In the genomic region with DNA sequence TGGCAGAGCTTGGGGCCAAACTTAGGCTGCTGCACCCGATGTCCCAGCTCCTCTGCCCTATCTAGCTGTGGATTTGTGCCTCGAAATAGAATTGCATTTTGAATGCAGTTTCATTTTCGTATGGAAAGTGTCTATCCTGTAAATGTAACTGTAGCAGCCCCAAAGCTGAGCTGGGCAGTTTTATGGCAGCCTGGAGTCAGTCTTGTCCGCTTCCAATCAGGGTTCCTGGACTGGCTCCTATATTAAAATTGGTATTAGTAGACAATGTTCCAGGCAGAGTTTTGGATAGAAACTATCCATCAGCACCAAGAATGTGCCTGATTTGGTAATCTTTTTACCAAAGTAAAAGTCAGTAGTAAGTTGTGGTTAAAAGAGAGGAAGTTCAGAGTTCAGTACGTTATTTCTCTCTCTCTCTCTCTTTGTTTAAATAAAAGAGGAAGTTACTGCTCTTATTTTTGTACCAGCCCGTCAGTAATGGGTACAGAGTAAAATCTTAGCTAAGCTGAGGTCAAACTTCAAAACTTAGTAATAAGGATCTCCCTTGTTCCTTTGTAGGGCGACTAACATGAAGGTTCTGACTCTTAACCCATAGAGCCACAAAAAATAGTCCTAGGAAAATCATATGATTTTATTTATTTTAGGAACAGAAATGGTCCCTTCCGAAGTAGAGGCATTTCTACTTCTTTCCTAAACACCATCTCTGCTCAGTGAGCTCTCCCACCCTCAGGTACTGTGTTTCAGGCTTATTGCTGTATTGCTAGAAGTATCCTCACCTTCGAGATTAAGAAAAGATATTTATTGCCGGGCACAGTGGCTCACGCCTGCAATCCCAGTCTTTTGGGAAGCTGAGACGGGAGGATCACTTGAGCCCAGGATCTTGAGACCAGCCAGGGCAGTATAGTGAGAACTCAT, we compare ENCODE assay signal across 1 cellular context.
TF ChIP-seq lines count a peak whose summit lies in the region.

No MANE protein-coding gene starts in this region.

TF ChIP-seq in WTC11, 78 proteins besides CTCF, POLR2A, EP300 and RAD21 (continued from another document):
- TF ChIP-seq, protein P1, sequence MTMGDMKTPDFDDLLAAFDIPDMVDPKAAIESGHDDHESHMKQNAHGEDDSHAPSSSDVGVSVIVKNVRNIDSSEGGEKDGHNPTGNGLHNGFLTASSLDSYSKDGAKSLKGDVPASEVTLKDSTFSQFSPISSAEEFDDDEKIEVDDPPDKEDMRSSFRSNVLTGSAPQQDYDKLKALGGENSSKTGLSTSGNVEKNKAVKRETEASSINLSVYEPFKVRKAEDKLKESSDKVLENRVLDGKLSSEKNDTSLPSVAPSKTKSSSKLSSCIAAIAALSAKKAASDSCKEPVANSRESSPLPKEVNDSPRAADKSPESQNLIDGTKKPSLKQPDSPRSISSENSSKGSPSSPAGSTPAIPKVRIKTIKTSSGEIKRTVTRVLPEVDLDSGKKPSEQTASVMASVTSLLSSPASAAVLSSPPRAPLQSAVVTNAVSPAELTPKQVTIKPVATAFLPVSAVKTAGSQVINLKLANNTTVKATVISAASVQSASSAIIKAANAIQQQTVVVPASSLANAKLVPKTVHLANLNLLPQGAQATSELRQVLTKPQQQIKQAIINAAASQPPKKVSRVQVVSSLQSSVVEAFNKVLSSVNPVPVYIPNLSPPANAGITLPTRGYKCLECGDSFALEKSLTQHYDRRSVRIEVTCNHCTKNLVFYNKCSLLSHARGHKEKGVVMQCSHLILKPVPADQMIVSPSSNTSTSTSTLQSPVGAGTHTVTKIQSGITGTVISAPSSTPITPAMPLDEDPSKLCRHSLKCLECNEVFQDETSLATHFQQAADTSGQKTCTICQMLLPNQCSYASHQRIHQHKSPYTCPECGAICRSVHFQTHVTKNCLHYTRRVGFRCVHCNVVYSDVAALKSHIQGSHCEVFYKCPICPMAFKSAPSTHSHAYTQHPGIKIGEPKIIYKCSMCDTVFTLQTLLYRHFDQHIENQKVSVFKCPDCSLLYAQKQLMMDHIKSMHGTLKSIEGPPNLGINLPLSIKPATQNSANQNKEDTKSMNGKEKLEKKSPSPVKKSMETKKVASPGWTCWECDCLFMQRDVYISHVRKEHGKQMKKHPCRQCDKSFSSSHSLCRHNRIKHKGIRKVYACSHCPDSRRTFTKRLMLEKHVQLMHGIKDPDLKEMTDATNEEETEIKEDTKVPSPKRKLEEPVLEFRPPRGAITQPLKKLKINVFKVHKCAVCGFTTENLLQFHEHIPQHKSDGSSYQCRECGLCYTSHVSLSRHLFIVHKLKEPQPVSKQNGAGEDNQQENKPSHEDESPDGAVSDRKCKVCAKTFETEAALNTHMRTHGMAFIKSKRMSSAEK (CRISPR knock-in tag; IDR thresholded peaks at IDR 0.05; ENCODE audit: borderline replicate concordance) = no peak
- TF ChIP-seq FOXP1 (CRISPR knock-in tag; IDR thresholded peaks at IDR 0.05; ENCODE audit: borderline replicate concordance) (no peak), GRHL2 (CRISPR knock-in tag; IDR thresholded peaks at IDR 0.05; ENCODE audit: insufficient replicate concordance, severe bottlenecking) (no peak), FOXJ3 (CRISPR knock-in tag; IDR thresholded peaks at IDR 0.05; ENCODE audit: borderline replicate concordance) (no peak)
- TF ChIP-seq, protein P2, sequence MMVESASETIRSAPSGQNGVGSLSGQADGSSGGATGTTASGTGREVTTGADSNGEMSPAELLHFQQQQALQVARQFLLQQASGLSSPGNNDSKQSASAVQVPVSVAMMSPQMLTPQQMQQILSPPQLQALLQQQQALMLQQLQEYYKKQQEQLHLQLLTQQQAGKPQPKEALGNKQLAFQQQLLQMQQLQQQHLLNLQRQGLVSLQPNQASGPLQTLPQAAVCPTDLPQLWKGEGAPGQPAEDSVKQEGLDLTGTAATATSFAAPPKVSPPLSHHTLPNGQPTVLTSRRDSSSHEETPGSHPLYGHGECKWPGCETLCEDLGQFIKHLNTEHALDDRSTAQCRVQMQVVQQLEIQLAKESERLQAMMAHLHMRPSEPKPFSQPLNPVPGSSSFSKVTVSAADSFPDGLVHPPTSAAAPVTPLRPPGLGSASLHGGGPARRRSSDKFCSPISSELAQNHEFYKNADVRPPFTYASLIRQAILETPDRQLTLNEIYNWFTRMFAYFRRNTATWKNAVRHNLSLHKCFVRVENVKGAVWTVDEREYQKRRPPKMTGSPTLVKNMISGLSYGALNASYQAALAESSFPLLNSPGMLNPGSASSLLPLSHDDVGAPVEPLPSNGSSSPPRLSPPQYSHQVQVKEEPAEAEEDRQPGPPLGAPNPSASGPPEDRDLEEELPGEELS (CRISPR knock-in tag; IDR thresholded peaks at IDR 0.05) = no peak
